ENCODE assay signal across 17 cellular contexts in the genomic region with DNA sequence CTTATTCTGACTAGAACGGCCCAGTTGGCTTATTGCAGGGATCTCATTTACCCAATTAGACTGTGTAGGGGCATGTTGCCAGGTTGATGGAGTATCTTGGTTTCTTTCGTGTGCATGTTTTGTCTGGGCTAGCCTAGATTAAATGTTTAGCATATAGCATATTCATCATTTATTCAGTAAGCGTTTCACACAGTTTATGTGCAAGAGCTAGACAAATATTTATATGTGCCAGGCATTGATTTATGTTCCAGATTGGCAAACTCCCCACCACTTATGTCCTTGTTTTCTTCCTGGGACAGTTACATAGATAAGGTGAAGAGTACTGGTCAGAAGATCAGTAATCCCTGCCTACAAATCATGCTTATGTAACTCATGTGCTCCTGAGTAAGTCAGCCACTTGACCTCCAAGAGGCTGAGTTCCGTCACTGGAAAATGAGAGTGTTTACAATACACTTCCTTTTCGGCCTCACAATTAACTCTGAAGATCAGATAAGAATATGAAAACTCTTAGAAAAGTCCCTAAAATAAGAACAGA. TPM values are rescaled to one million over a fixed set of nuclear protein-coding genes. Genes with fewer than 3 reads are reported as not detected.
DNase-seq lines count a peak whose midpoint lies in the region; FAIRE-seq and TF ChIP-seq lines count a peak whose summit lies in the region.
"Had no signal": no experiment of that assay in that cellular context is flagged by ENCODE, and none has a peak within 500 bp of the region (broad histone marks: within the 10 kb centered on the region; RNA-seq: fewer than 3 reads in every experiment).

No MANE protein-coding gene starts in this region.

- no peak overlapping the region for H3K27ac Mint-ChIP-seq in astrocyte (ENCODE audit: unreplicated experiment)
- H3K27ac Mint-ChIP-seq: stimulated activated naive CD8-positive, alpha-beta T cell treated with anti-CD3 and anti-CD28 coated beads, Interleukin-15, amount 100 ng/mL, for 72 hours; WTC11 had no signal

- no peak overlapping the region for H3K9ac ChIP-seq in astrocyte (ENCODE audit: low read length)

- TF ChIP-seq POLR2A in transverse colon (IDR thresholded peaks at IDR 0.05) = no peak

- intact Hi-C loops in transverse colon (cut with DNase I; ENCODE audit: low total_unique reads) = no loop called here

- DNase-seq in DMS 273 (lab: John Stamatoyannopoulos, UW; ENCODE audit: unreplicated experiment) (peak; percentile 14), DMS 273 treated with DMSO at 0.1 percent for 48 hours (lab: John Stamatoyannopoulos, UW) (no peak), astrocyte (ENCODE audit: low read depth) (peak; percentile 53), transverse colon (no peak), NCI-H1105 treated with DMSO at 0.1 percent for 48 hours (lab: John Stamatoyannopoulos, UW) (no peak), substantia nigra (lab: John Stamatoyannopoulos, UW) (no peak), glomerular visceral epithelial cell (ENCODE audit: extremely low spot score) (no peak)
- DNase-seq: 8988T; activated T-cell treated with anti-CD3 and anti-CD28 coated beads for 4 hours; brain microvascular endothelial cell; erythroblast; MM.1S; SHP77; stimulated activated CD4-positive, alpha-beta T cell treated with anti-CD3 and anti-CD28 coated beads, Interleukin-4, amount 100 ng/mL, for 4 hours; stimulated activated naive CD8-positive, alpha-beta T cell treated with anti-CD3 and anti-CD28 coated beads, Interleukin-15, amount 100 ng/mL, for 72 hours had no signal

- no peak overlapping the region for H3K4me3 Mint-ChIP-seq in astrocyte (ENCODE audit: unreplicated experiment)
- H3K4me3 Mint-ChIP-seq: stimulated activated naive CD8-positive, alpha-beta T cell treated with anti-CD3 and anti-CD28 coated beads, Interleukin-15, amount 100 ng/mL, for 72 hours; WTC11 had no signal

- H3K9me3 Mint-ChIP-seq in astrocyte (ENCODE audit: unreplicated experiment) = no peaks in the 10 kb centered on the region
- H3K9me3 Mint-ChIP-seq: stimulated activated naive CD8-positive, alpha-beta T cell treated with anti-CD3 and anti-CD28 coated beads, Interleukin-15, amount 100 ng/mL, for 72 hours; WTC11 had no signal

- no peak for FAIRE-seq in astrocyte (lab: Jason Lieb, UNC)
- FAIRE-seq in islet of Langerhans (lab: Jason Lieb, UNC) = peak; percentile 87

- 54 to 64% methylated on average over 5 of the region's 5 CpGs for WGBS in transverse colon (ENCODE audit: low coverage in 1 of 2), 2 donors

- no peak overlapping the region for H2AFZ ChIP-seq in astrocyte (ENCODE audit: low read depth, low read length)

- no peaks in the 10 kb centered on the region for H3K4me1 Mint-ChIP-seq in astrocyte (ENCODE audit: low read depth, unreplicated experiment)
- H3K4me1 Mint-ChIP-seq: stimulated activated naive CD8-positive, alpha-beta T cell treated with anti-CD3 and anti-CD28 coated beads, Interleukin-15, amount 100 ng/mL, for 72 hours; WTC11 had no signal

- H3K36me3 ChIP-seq in astrocyte (ENCODE audit: insufficient read depth, low read length) = peaks cover 22% of the 10 kb centered on the region
- peaks cover 0 to 8% (median 4%) of the 10 kb centered on the region in 4 donors for H3K36me3 ChIP-seq in transverse colon

- no peaks in the 10 kb centered on the region for H3K27me3 Mint-ChIP-seq in astrocyte (ENCODE audit: low read depth, unreplicated experiment)
- H3K27me3 Mint-ChIP-seq: stimulated activated naive CD8-positive, alpha-beta T cell treated with anti-CD3 and anti-CD28 coated beads, Interleukin-15, amount 100 ng/mL, for 72 hours had no signal

- H3K27ac ChIP-seq in astrocyte (ENCODE audit: low read depth, low read length) = no peak overlapping the region
- H3K27ac ChIP-seq in transverse colon = peak overlapping the region in 3 of 4 donors; percentile 1 to 42 (median 37)
- H3K27ac ChIP-seq in substantia nigra (ENCODE audit: low read depth, low read length, poor library complexity, severe bottlenecking) = no peak overlapping the region
- H3K27ac ChIP-seq: brain microvascular endothelial cell had no signal

- H3K79me2 ChIP-seq in astrocyte (ENCODE audit: insufficient read depth, low read length) = no peaks in the 10 kb centered on the region

- no peaks in the 10 kb centered on the region for H3K27me3 ChIP-seq in astrocyte (ENCODE audit: insufficient read depth, low read length)
- H3K27me3 ChIP-seq in transverse colon = no peaks in the 10 kb centered on the region
- H3K27me3 ChIP-seq: brain microvascular endothelial cell had no signal

- TF ChIP-seq EP300 in transverse colon (IDR thresholded peaks at IDR 0.05; ENCODE audit: low read depth) = no peak

- no peaks in the 10 kb centered on the region for H4K20me1 ChIP-seq in astrocyte (ENCODE audit: insufficient read depth, low read length)

- no peaks in the 10 kb centered on the region for H3K4me1 ChIP-seq in astrocyte (ENCODE audit: insufficient read depth, low read length)
- H3K4me1 ChIP-seq in transverse colon = peaks cover 0 to 6% (median 0%) of the 10 kb centered on the region in 4 donors

- H3K4me3 ChIP-seq in astrocyte (ENCODE audit: insufficient read depth, low read depth, low read length) = no peak overlapping the region
- no peak overlapping the region for H3K4me3 ChIP-seq in transverse colon

- no peak overlapping the region for H3K4me2 ChIP-seq in astrocyte (ENCODE audit: low read length)

- TF ChIP-seq CTCF in astrocyte (IDR thresholded peaks at IDR 0.05; ENCODE audit: insufficient read depth, low read depth, low read length) (no peak), transverse colon (IDR thresholded peaks at IDR 0.05) (no peak)

- H3K36me3 Mint-ChIP-seq in astrocyte (ENCODE audit: low read depth, unreplicated experiment) = no peaks in the 10 kb centered on the region
- H3K36me3 Mint-ChIP-seq: WTC11 had no signal

- H3K9me3 ChIP-seq in astrocyte (ENCODE audit: insufficient read depth, low read depth, low read length) (no peaks in the 10 kb centered on the region), transverse colon (no peaks in the 10 kb centered on the region)

- in situ Hi-C loops in transverse colon (cut with MboI; ENCODE audit: low pct_ligation_motif_present in 1 of 4, low pct_unique_long_range_greater_than_20kb in 1 of 4, low sequenced_read_pairs in 3 of 4) = no loop called here

RNA-seq across cellular contexts. Expression of a gene that starts 57.2 kb away (rescaled TPM):
- total RNA-seq in astrocyte (51.9 and 57.5 TPM in 2 replicates), transverse colon (10 to 100 TPM; 39.6 to 93.9 (median 50.8) TPM)

Comparison
In these comparisons a context has a peak if more than half of its experiments do, and no peak if none do; other contexts are left out.
1. DNase-seq: peak in DMS 273 (single experiment) and astrocyte (single experiment); none in DMS 273 treated with DMSO at 0.1 percent for 48 hours (single experiment), transverse colon (single experiment), NCI-H1105 treated with DMSO at 0.1 percent for 48 hours (single experiment), substantia nigra (0 of 49) and glomerular visceral epithelial cell (single experiment).
2. H3K27ac ChIP-seq: peak in transverse colon (3 of 4); none in astrocyte (single experiment) and substantia nigra (single experiment).